11 cellular contexts compared by ENCODE assay signal in the genomic region with DNA sequence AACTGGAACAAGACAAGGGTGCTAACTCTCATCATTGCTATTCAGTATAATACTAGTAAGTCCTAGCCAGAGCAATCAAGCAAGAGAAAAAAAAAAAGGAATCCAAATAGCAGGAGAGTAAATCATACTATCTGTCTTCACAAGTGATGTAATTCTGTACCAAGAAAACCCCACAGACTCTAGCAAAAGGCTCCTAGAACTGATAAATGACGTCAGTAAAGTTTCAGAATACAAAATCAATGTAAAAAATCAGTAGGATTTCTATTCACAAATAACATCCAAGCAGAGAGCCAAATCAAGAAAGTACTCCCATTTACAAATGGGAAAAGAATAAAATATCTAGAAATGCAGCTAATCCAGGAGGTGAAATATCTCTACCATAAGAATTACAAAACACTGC.
"Had no signal": no experiment of that assay in that cellular context is flagged by ENCODE, and none has a peak within 500 bp of the region (broad histone marks: within the 10 kb centered on the region; RNA-seq: fewer than 3 reads in every experiment).

No MANE protein-coding gene starts in this region.

- H3K4me2 ChIP-seq: GM23338 had no signal

- H3K9me3 ChIP-seq: HAP-1 had no signal

- H3K9ac ChIP-seq: GM23248 had no signal

- DNase-seq: GM23248, GOT3, H7, H9, HCEC 1CT, HFFc6 had no signal

- H2AFZ ChIP-seq: GM23248, GM23338 had no signal

- ATAC-seq: GM23338, HCT116 had no signal

- H3K4me1 ChIP-seq: HAP-1 had no signal

- H3K36me3 ChIP-seq: HAP-1 had no signal

- H3K4me3 ChIP-seq: GM23248, GM23338, HAP-1 had no signal

- FAIRE-seq: H1, H54 had no signal

- H3K27ac ChIP-seq: GM23248 had no signal
